In the genomic region with DNA sequence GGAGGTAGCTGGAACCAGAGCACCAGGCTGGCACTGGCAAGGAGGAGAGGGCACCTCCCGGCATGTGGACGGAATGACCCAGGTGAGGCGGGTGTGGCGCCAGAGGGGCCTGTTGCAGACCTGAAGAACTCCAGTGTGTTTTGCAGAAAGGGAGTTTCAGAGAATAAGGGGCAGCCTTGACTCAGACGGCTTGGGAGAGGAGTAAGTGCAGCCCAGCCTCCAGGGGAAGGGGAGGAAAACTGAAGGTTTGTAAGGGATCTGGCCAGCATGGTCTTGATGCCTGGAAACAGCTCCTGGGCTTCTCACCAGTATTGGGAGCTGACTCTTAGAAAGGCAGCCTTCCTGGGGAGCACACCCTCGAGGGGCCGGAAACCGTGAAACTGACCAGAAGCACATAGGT, we compare ENCODE assay signal across 1 cellular context.
A peak's percentile ranks its signal among the peaks of the same experiment; 100 is the strongest.
TF ChIP-seq lines count a peak whose summit lies in the region.

No MANE protein-coding gene starts in this region.

TF ChIP-seq in HepG2, 621 proteins besides CTCF, POLR2A, EP300 and RAD21 (continued from another document):
- TF ChIP-seq, protein P1, sequence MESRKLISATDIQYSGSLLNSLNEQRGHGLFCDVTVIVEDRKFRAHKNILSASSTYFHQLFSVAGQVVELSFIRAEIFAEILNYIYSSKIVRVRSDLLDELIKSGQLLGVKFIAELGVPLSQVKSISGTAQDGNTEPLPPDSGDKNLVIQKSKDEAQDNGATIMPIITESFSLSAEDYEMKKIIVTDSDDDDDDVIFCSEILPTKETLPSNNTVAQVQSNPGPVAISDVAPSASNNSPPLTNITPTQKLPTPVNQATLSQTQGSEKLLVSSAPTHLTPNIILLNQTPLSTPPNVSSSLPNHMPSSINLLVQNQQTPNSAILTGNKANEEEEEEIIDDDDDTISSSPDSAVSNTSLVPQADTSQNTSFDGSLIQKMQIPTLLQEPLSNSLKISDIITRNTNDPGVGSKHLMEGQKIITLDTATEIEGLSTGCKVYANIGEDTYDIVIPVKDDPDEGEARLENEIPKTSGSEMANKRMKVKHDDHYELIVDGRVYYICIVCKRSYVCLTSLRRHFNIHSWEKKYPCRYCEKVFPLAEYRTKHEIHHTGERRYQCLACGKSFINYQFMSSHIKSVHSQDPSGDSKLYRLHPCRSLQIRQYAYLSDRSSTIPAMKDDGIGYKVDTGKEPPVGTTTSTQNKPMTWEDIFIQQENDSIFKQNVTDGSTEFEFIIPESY (CRISPR knock-in tag; IDR thresholded peaks at IDR 0.05): no peak
- TF ChIP-seq TBX2 (CRISPR knock-in tag; IDR thresholded peaks at IDR 0.05; ENCODE audit: borderline replicate concordance) (0 out of 2 replicates have a peak, but pooled peaks have one; percentile 36), KDM5B (CRISPR knock-in tag; IDR thresholded peaks at IDR 0.05; ENCODE audit: borderline replicate concordance) (peak; percentile 55; the same call in 1 of the 2 replicates), ZMYM4 (CRISPR knock-in tag; IDR thresholded peaks at IDR 0.05) (0 out of 2 replicates have a peak, but pooled peaks have one; percentile 2), EED (CRISPR knock-in tag; IDR thresholded peaks at IDR 0.05) (0 out of 2 replicates have a peak, but pooled peaks have one; percentile 51)
- TF ChIP-seq, protein P2, sequence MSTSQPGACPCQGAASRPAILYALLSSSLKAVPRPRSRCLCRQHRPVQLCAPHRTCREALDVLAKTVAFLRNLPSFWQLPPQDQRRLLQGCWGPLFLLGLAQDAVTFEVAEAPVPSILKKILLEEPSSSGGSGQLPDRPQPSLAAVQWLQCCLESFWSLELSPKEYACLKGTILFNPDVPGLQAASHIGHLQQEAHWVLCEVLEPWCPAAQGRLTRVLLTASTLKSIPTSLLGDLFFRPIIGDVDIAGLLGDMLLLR (CRISPR knock-in tag; IDR thresholded peaks at IDR 0.05): peak; percentile 57; the same call in 1 of the 2 replicates
- TF ChIP-seq, protein P3, sequence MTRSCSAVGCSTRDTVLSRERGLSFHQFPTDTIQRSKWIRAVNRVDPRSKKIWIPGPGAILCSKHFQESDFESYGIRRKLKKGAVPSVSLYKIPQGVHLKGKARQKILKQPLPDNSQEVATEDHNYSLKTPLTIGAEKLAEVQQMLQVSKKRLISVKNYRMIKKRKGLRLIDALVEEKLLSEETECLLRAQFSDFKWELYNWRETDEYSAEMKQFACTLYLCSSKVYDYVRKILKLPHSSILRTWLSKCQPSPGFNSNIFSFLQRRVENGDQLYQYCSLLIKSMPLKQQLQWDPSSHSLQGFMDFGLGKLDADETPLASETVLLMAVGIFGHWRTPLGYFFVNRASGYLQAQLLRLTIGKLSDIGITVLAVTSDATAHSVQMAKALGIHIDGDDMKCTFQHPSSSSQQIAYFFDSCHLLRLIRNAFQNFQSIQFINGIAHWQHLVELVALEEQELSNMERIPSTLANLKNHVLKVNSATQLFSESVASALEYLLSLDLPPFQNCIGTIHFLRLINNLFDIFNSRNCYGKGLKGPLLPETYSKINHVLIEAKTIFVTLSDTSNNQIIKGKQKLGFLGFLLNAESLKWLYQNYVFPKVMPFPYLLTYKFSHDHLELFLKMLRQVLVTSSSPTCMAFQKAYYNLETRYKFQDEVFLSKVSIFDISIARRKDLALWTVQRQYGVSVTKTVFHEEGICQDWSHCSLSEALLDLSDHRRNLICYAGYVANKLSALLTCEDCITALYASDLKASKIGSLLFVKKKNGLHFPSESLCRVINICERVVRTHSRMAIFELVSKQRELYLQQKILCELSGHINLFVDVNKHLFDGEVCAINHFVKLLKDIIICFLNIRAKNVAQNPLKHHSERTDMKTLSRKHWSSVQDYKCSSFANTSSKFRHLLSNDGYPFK (CRISPR knock-in tag; IDR thresholded peaks at IDR 0.05; ENCODE audit: borderline replicate concordance): 0 out of 2 replicates have a peak, but pooled peaks have one; percentile 21
